Comparison of ENCODE assay signal across 1 cellular context in genomic region chr16:87295259-87295658, GRCh38.
TF ChIP-seq lines count a peak whose summit lies in the region.

No MANE protein-coding gene starts in this region.

TF ChIP-seq in HepG2, 621 proteins besides CTCF, POLR2A, EP300 and RAD21 (continued from another document):
- TF ChIP-seq ZNF280B (CRISPR knock-in tag; IDR thresholded peaks at IDR 0.05; ENCODE audit: borderline replicate concordance) (no peak), ZNF460 (CRISPR knock-in tag; IDR thresholded peaks at IDR 0.05; ENCODE audit: borderline replicate concordance) (no peak), CERS6 (CRISPR knock-in tag; IDR thresholded peaks at IDR 0.05) (no peak), ARNT (IDR thresholded peaks at IDR 0.05) (no peak), ZNF446 (CRISPR knock-in tag; IDR thresholded peaks at IDR 0.05) (no peak)
